Comparison of ENCODE assay signal across 8 cellular contexts in the genomic region with DNA sequence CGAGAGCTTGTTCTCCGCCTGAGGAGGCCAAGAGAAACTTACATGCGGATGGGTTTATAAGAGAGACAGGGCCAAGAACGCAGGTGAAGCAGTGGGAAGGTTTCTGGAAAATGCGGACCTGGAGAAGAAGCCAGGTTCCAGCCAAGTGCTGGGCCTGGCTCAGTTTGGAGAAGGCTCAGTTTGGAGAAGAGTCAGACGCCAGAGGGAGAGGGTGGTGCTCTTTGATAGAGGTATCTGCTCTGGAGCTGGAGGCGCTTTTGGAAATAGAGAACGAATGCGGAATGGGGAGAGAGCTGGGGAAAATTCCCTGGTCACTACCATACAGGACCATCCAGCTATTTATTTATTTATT. TPM values are rescaled to one million over a fixed set of nuclear protein-coding genes. Genes with fewer than 3 reads are reported as not detected.
DNase-seq lines count a peak whose midpoint lies in the region; ATAC-seq, FAIRE-seq and TF ChIP-seq lines count a peak whose summit lies in the region.

No MANE protein-coding gene starts in this region.

- H3K4me1 Mint-ChIP-seq in natural killer cell, result peaks cover 13 to 27% of the 10 kb centered on the region in 2 donors

- TF ChIP-seq POLR2A in A549 (IDR thresholded peaks at IDR 0.05; ENCODE audit: low read length) (no peak), H1 (IDR thresholded peaks at IDR 0.05; ENCODE audit: control extremely low read depth in 1 of 2, low read depth in 2 of 2, low read length in 2 of 2) (no peak)

- no peaks in the 10 kb centered on the region for H3K9me3 Mint-ChIP-seq in natural killer cell

- no peak overlapping the region; the same call in 1 of the 2 replicates for H2BK12ac ChIP-seq in H1 (ENCODE audit: low read depth, low read length)

- H4K20me1 ChIP-seq in H1 (replicated peaks in 1 of 2; ENCODE audit: control insufficient read depth in 1 of 2, insufficient read depth in 2 of 2, low read length in 2 of 2), result peaks cover 0 to 3% of the 10 kb centered on the region in 2 experiments

- no peak for FAIRE-seq in A549 (lab: Jason Lieb, UNC)
- FAIRE-seq in H1 (lab: Jason Lieb, UNC), result peak; percentile 13

- H3K27ac ChIP-seq in A549, result peak overlapping the region; percentile 11 to 78; a peak in 4 of 6 replicates
- H3K27ac ChIP-seq in HUES48 (ENCODE audit: low read depth, low read length), result no peak overlapping the region
- H3K27ac ChIP-seq in H1 (ENCODE audit: low read depth, low read length), result no peak overlapping the region

- intact Hi-C loops in natural killer cell (cut with micrococcal nuclease), result no loop called here

- H4K91ac ChIP-seq in H1 (replicated peaks; ENCODE audit: insufficient read length, low read length), result peak overlapping the region; percentile 65

- peaks cover 17% of the 10 kb centered on the region for H3K36me3 ChIP-seq in HUES48 (ENCODE audit: control insufficient read depth, insufficient read depth, low read length)
- H3K36me3 ChIP-seq in H1 (ENCODE audit: control insufficient read depth in 2 of 4, insufficient read depth in 4 of 4, low read length in 3 of 4), result peaks cover under 1 to 9% (median 6%) of the 10 kb centered on the region in 4 experiments; a peak in 7 of 8 replicates

- H2BK20ac ChIP-seq in H1 (ENCODE audit: low read length), result no peak overlapping the region

- H3K56ac ChIP-seq in H1 (replicated peaks; ENCODE audit: insufficient read length, low read depth, low read length), result peak overlapping the region; percentile 59

- H2AK5ac ChIP-seq in H1 (ENCODE audit: low read depth, low read length), result no peak overlapping the region

- H3K27me3 ChIP-seq in HUES48 (ENCODE audit: control insufficient read depth, insufficient read depth, low read length), result no peaks in the 10 kb centered on the region
- no peaks in the 10 kb centered on the region for H3K27me3 ChIP-seq in H1 (replicated peaks in 1 of 4; ENCODE audit: control insufficient read depth in 3 of 4, extremely low read depth in 1 of 4, insufficient read depth in 3 of 4, low read length in 3 of 4)

- 0 out of 4 replicates have a peak, but pooled peaks cover 0 to under 1% of the 10 kb centered on the region in 2 experiments for H3K79me2 ChIP-seq in H1 (ENCODE audit: control insufficient read depth in 1 of 2, insufficient read depth in 2 of 2, low read length in 2 of 2)

- H2BK120ac ChIP-seq in H1 (replicated peaks; ENCODE audit: low read depth, low read length), result peak overlapping the region; percentile 22

- POLR2A ChIA-PET in A549 (lab: Yijun Ruan, JAX) (interaction anchor here (1.9 to 2.6 kb wide), 2 partner anchors 10 to 16 kb away, joined by 10 to 13 read pairs; partner anchors contain the start of genes GTPBP2 and MAD2L1BP), H1 (lab: Charles Lee; ENCODE audit: partially characterized antibody) (interaction anchor here (0.8 to 8.9 kb wide), 11 partner anchors 10 to 433 kb away, joined by 3 to 79 read pairs (median 5); partner anchors contain the start of genes GTPBP2, MAD2L1BP and VEGFA)

- H3K9ac ChIP-seq in HUES48 (ENCODE audit: low read depth, low read length) (no peak overlapping the region), H1 (replicated peaks in 1 of 4; ENCODE audit: extremely low read depth in 1 of 4, low read depth in 3 of 4, low read length in 3 of 4) (no peak overlapping the region; a peak in 1 of 7 replicates)

- ATAC-seq in A549 (peak; percentile 48 to 52; a peak in 5 of 6 replicates), natural killer cell (peak in 2 of 3 donors; percentile 6 to 9), GM18909 (IDR thresholded peaks at IDR 0.05; ENCODE audit: poor library complexity, unreplicated experiment) (no peak)

- no peak overlapping the region for H3K23ac ChIP-seq in H1 (ENCODE audit: insufficient read length)

- peak overlapping the region; percentile 89 for H3K4me3 Mint-ChIP-seq in natural killer cell

- CTCF ChIA-PET in A549 (lab: Yijun Ruan, JAX) (interaction anchor here (1.2 to 5.1 kb wide), 3 partner anchors 11 to 26 kb away, joined by 3 to 24 read pairs (median 4); no protein-coding TSS in a partner anchor), H1 (lab: Charles Lee; ENCODE audit: partially characterized antibody) (interaction anchor here (0.6 to 4.5 kb wide), 12 partner anchors 9 to 433 kb away, joined by 3 to 35 read pairs (median 4); partner anchors contain the start of gene MRPS18A)

- peak overlapping the region; percentile 65 for H3K4me2 ChIP-seq in A549
- H3K4me2 ChIP-seq in H1 (ENCODE audit: insufficient read depth in 1 of 2, low read depth in 2 of 2, low read length in 2 of 2), result peak overlapping the region; percentile 67 to 95

- peaks cover 3% of the 10 kb centered on the region; the same call in 1 of the 2 replicates for H3K23me2 ChIP-seq in H1 (ENCODE audit: low read depth, low read length)

- WGBS in A549 (ENCODE audit: missing lambda C conversion rate), result 55% methylated on average over 9 of the region's 9 CpGs
- WGBS in H1 (ENCODE audit: extremely low coverage in 1 of 2, insufficient coverage in 1 of 2, insufficient read length in 1 of 2, insufficient replicate concordance in 2 of 2, low coverage in 1 of 2, low lambda C conversion rate in 2 of 2, missing lambda C conversion rate in 1 of 2), 2 experiments, result 16% methylated on average over 8 of the region's 9 CpGs; no CpG with 5 or more reads in 1 of the 2 experiments

- no peak overlapping the region for H3K14ac ChIP-seq in H1 (ENCODE audit: insufficient read length)

- H3K9me3 ChIP-seq in A549, result no peaks in the 10 kb centered on the region
- H3K9me3 ChIP-seq in HUES48 (ENCODE audit: control insufficient read depth, insufficient read depth, low read length), result no peaks in the 10 kb centered on the region
- H3K9me3 ChIP-seq in H1 (ENCODE audit: insufficient read depth in 2 of 2, low read depth in 1 of 2, low read length in 1 of 2), result no peaks in the 10 kb centered on the region

- peaks cover 0 to 6% of the 10 kb centered on the region in 2 donors for H3K27me3 Mint-ChIP-seq in natural killer cell (ENCODE audit: low read depth in 2 of 2)

- H3K18ac ChIP-seq in H1 (ENCODE audit: extremely low read depth, low read length), result no peak overlapping the region; the same call in 1 of the 2 replicates

- peaks cover 5% of the 10 kb centered on the region for H3K36me3 Mint-ChIP-seq in natural killer cell

- H2AFZ ChIP-seq in H1 (ENCODE audit: low read length), result peak overlapping the region; percentile 95

- H3K27ac Mint-ChIP-seq in natural killer cell, result peak overlapping the region; percentile 48 to 74

- H3K4me1 ChIP-seq in A549, result no peaks in the 10 kb centered on the region
- H3K4me1 ChIP-seq in HUES48 (ENCODE audit: control insufficient read depth, insufficient read depth, low read length), result peaks cover 4% of the 10 kb centered on the region; the same call in 1 of the 2 replicates
- no peaks in the 10 kb centered on the region; a peak in 1 of 7 replicates for H3K4me1 ChIP-seq in H1 (replicated peaks in 1 of 4; ENCODE audit: control insufficient read depth in 3 of 4, insufficient read depth in 4 of 4, low read length in 3 of 4)

- H4K8ac ChIP-seq in H1 (ENCODE audit: extremely low read depth, insufficient read depth, low read length), result peak overlapping the region; percentile 83; the same call in 1 of the 2 replicates

- DNase-seq in A549 (ENCODE audit: low read depth in 1 of 2, low spot score in 1 of 2) (no peak), H1 (ENCODE audit: low read depth in 1 of 2, low spot score in 2 of 2) (no peak), natural killer cell (no peak), RPMI8226 (no peak), SW 1271 (lab: John Stamatoyannopoulos, UW) (no peak), activated gamma-delta T cell treated with Interleukin-2 at 50 U/mL for 16 hours (no peak)

- H2BK5ac ChIP-seq in H1 (ENCODE audit: low read depth, low read length), result peak overlapping the region; percentile 78; the same call in 1 of the 2 replicates

- TF ChIP-seq EP300 in A549 (IDR thresholded peaks at IDR 0.05) (no peak), H1 (IDR thresholded peaks at IDR 0.05; ENCODE audit: borderline replicate concordance in 1 of 2, low read depth in 2 of 2, low read length in 2 of 2) (no peak)

- H2BK15ac ChIP-seq in H1 (ENCODE audit: low read length), result peak overlapping the region; percentile 72; the same call in 1 of the 2 replicates

- H3K79me1 ChIP-seq in H1 (ENCODE audit: low read depth, low read length), result no peaks in the 10 kb centered on the region

- H3K4me3 ChIP-seq in A549 (peak overlapping the region; percentile 43), HUES48 (ENCODE audit: low read depth, low read length) (peak overlapping the region; percentile 67), H1 (ENCODE audit: extremely low read depth in 1 of 4, insufficient read depth in 2 of 4, low read depth in 3 of 4, low read length in 4 of 4) (peak overlapping the region; percentile 44 to 69 (median 52); a peak in 6 of 8 replicates)

- H3K4ac ChIP-seq in H1 (replicated peaks; ENCODE audit: insufficient read length, low read depth, low read length), result peak overlapping the region; percentile 99

- TF ChIP-seq RAD21 in A549 (conservative IDR thresholded peaks at IDR 0.05 in 1 of 2, IDR thresholded peaks at IDR 0.05 in 1 of 2) (no peak), H1 (IDR thresholded peaks at IDR 0.05 in 1 of 2, conservative IDR thresholded peaks at IDR 0.05 in 1 of 2; ENCODE audit: low read depth in 2 of 2, low read length in 2 of 2) (no peak)

- TF ChIP-seq CTCF in A549 (IDR thresholded peaks at IDR 0.05) (no peak), H1 (IDR thresholded peaks at IDR 0.05; ENCODE audit: control extremely low read depth in 1 of 3, insufficient read depth in 1 of 3, low read depth in 1 of 3, low read length in 3 of 3) (no peak), natural killer cell (IDR thresholded peaks at IDR 0.05) (no peak)

- peak overlapping the region; percentile 89 for H4K5ac ChIP-seq in H1 (ENCODE audit: insufficient read length, low read depth, low read length)

RNA-seq across cellular contexts. Expression of gene RSPH9, which starts 0.8 kb away (rescaled TPM):
- polyA plus RNA-seq in A549 (2011; rRNA removed) (0.18 and 0.37 TPM in 2 replicates), A549 (2017; fragmentation: RNase III; extraction: RNeasy Plus Mini Kit Qiagen cat#74134 plus additional on column Dnase treatment) (0.09 to 0.17 TPM (median 0.14 TPM) in 3 replicates), H1 (2011; rRNA removed) (0.23 and 0.25 TPM in 2 replicates)
- 0.12 and 0.19 TPM in 2 replicates for polyA plus RNA-seq in A549 (2012; cell fraction: cytosol; rRNA removed)
- 0.16 and 0.17 TPM in 2 replicates for polyA plus RNA-seq in A549 (2012; cell fraction: nucleus; rRNA removed)
- 0.33 TPM in 1 of 2 replicates, not detected in the other for polyA minus RNA-seq in A549 (2011; rRNA and poly(A)+ RNA removed)
- total RNA-seq in H1 (2021; fragmentation: NEBNext Ultra II Directional; extraction: Animal tissue kit (Norgen Biotek cat#: 25700)), result 0.15 TPM in 1 of 2 replicates, not detected in the other
- 0.23 TPM for polyA plus RNA-seq in H1 (2011; cell fraction: cytosol; rRNA removed)
- polyA plus RNA-seq in H1 (2011; cell fraction: nucleus; rRNA removed), result 0.36 TPM
- 0.73 to 0.93 TPM (median 0.80 TPM) in 4 replicates for polyA plus RNA-seq in H1 (2012, experiment 1 of 2)
- 1.00 TPM for polyA plus RNA-seq in H1 (2012, experiment 2 of 2)
- polyA plus RNA-seq in H1 (2013, experiment 1 of 2), result 0.22 TPM
- 0.15 TPM for polyA plus RNA-seq in H1 (2013, experiment 2 of 2)
- polyA minus RNA-seq in H1 (2011; rRNA and poly(A)+ RNA removed), result 0.06 and 0.22 TPM in 2 replicates
- polyA minus RNA-seq in H1 (2011; cell fraction: cytosol; rRNA and poly(A)+ RNA removed), result not detected
- 0.30 TPM for polyA minus RNA-seq in H1 (2011; cell fraction: nucleus; rRNA and poly(A)+ RNA removed)
- under 1 TPM in 1 of 3 donors, not detected in 2; 0.23 TPM for total RNA-seq in natural killer cell

RNA-seq across cellular contexts. Expression of gene MAD2L1BP, which starts 9.9 kb away (rescaled TPM):
- polyA plus RNA-seq in A549 (2011; rRNA removed) (26.7 and 32.0 TPM in 2 replicates), A549 (2017; fragmentation: RNase III; extraction: RNeasy Plus Mini Kit Qiagen cat#74134 plus additional on column Dnase treatment) (22.0 to 22.6 TPM (median 22.4 TPM) in 3 replicates), H1 (2011; rRNA removed) (65.3 and 70.0 TPM in 2 replicates)
- 28.9 and 33.6 TPM in 2 replicates for polyA plus RNA-seq in A549 (2012; cell fraction: cytosol; rRNA removed)
- 34.1 and 35.2 TPM in 2 replicates for polyA plus RNA-seq in A549 (2012; cell fraction: nucleus; rRNA removed)
- 29.4 and 37.1 TPM in 2 replicates for polyA minus RNA-seq in A549 (2011; rRNA and poly(A)+ RNA removed)
- 34.1 and 35.5 TPM in 2 replicates for total RNA-seq in H1 (2021; fragmentation: NEBNext Ultra II Directional; extraction: Animal tissue kit (Norgen Biotek cat#: 25700))
- polyA plus RNA-seq in H1 (2011; cell fraction: cytosol; rRNA removed), result 57.7 TPM
- 40.1 TPM for polyA plus RNA-seq in H1 (2011; cell fraction: nucleus; rRNA removed)
- 32.2 to 40.8 TPM (median 36.1 TPM) in 4 replicates for polyA plus RNA-seq in H1 (2012, experiment 1 of 2)
- 42.6 TPM for polyA plus RNA-seq in H1 (2012, experiment 2 of 2)
- 29.3 TPM for polyA plus RNA-seq in H1 (2013, experiment 1 of 2)
- 27.1 TPM for polyA plus RNA-seq in H1 (2013, experiment 2 of 2)
- 59.5 and 62.2 TPM in 2 replicates for polyA minus RNA-seq in H1 (2011; rRNA and poly(A)+ RNA removed)
- 16.1 TPM for polyA minus RNA-seq in H1 (2011; cell fraction: cytosol; rRNA and poly(A)+ RNA removed)
- polyA minus RNA-seq in H1 (2011; cell fraction: nucleus; rRNA and poly(A)+ RNA removed), result 23.2 TPM
- total RNA-seq in natural killer cell, result 10 to 100 TPM; 29.9 to 43.3 (median 38.3) TPM

RNA-seq across cellular contexts. Expression of gene GTPBP2, which starts 16.5 kb away (rescaled TPM):
- polyA plus RNA-seq in A549 (2011; rRNA removed) (59.6 and 71.1 TPM in 2 replicates), A549 (2017; fragmentation: RNase III; extraction: RNeasy Plus Mini Kit Qiagen cat#74134 plus additional on column Dnase treatment) (27.0 to 29.3 TPM (median 28.9 TPM) in 3 replicates), H1 (2011; rRNA removed) (86.1 and 88.3 TPM in 2 replicates)
- 30.1 and 35.5 TPM in 2 replicates for polyA plus RNA-seq in A549 (2012; cell fraction: cytosol; rRNA removed)
- polyA plus RNA-seq in A549 (2012; cell fraction: nucleus; rRNA removed), result 112 and 131 TPM in 2 replicates
- 62.5 and 72.5 TPM in 2 replicates for polyA minus RNA-seq in A549 (2011; rRNA and poly(A)+ RNA removed)
- 52.5 and 58.3 TPM in 2 replicates for total RNA-seq in H1 (2021; fragmentation: NEBNext Ultra II Directional; extraction: Animal tissue kit (Norgen Biotek cat#: 25700))
- polyA plus RNA-seq in H1 (2011; cell fraction: cytosol; rRNA removed), result 84.9 TPM
- 238 TPM for polyA plus RNA-seq in H1 (2011; cell fraction: nucleus; rRNA removed)
- polyA plus RNA-seq in H1 (2012, experiment 1 of 2), result 60.0 to 72.8 TPM (median 65.5 TPM) in 4 replicates
- 37.8 TPM for polyA plus RNA-seq in H1 (2012, experiment 2 of 2)
- 53.6 TPM for polyA plus RNA-seq in H1 (2013, experiment 1 of 2)
- polyA plus RNA-seq in H1 (2013, experiment 2 of 2), result 49.6 TPM
- polyA minus RNA-seq in H1 (2011; rRNA and poly(A)+ RNA removed), result 61.9 and 68.3 TPM in 2 replicates
- polyA minus RNA-seq in H1 (2011; cell fraction: cytosol; rRNA and poly(A)+ RNA removed), result 27.6 TPM
- 71.3 TPM for polyA minus RNA-seq in H1 (2011; cell fraction: nucleus; rRNA and poly(A)+ RNA removed)
- total RNA-seq in natural killer cell, result 10 to 100 TPM; 56.5 to 71.7 (median 69.3) TPM

RNA-seq across cellular contexts. Expression of gene MRPS18A, which starts 42.0 kb away (rescaled TPM):
- polyA plus RNA-seq in A549 (2011; rRNA removed), result 44.2 and 54.2 TPM in 2 replicates
- 63.2 and 69.3 TPM in 2 replicates for polyA plus RNA-seq in A549 (2012; cell fraction: cytosol; rRNA removed)
- polyA plus RNA-seq in A549 (2012; cell fraction: nucleus; rRNA removed), result 48.8 and 60.2 TPM in 2 replicates
- 38.0 to 42.1 TPM (median 41.1 TPM) in 3 replicates for polyA plus RNA-seq in A549 (2017; fragmentation: RNase III; extraction: RNeasy Plus Mini Kit Qiagen cat#74134 plus additional on column Dnase treatment)
- polyA minus RNA-seq in A549 (2011; rRNA and poly(A)+ RNA removed), result 60.9 and 76.0 TPM in 2 replicates
- 48.3 and 52.1 TPM in 2 replicates for total RNA-seq in H1 (2021; fragmentation: NEBNext Ultra II Directional; extraction: Animal tissue kit (Norgen Biotek cat#: 25700))
- polyA plus RNA-seq in H1 (2011; rRNA removed), result 121 and 129 TPM in 2 replicates
- polyA plus RNA-seq in H1 (2011; cell fraction: cytosol; rRNA removed), result 115 TPM
- polyA plus RNA-seq in H1 (2011; cell fraction: nucleus; rRNA removed), result 95.2 TPM
- 70.4 to 84.7 TPM (median 74.9 TPM) in 4 replicates for polyA plus RNA-seq in H1 (2012, experiment 1 of 2)
- 103 TPM for polyA plus RNA-seq in H1 (2012, experiment 2 of 2)
- 61.3 TPM for polyA plus RNA-seq in H1 (2013, experiment 1 of 2)
- 58.7 TPM for polyA plus RNA-seq in H1 (2013, experiment 2 of 2)
- polyA minus RNA-seq in H1 (2011; rRNA and poly(A)+ RNA removed), result 95.6 and 97.8 TPM in 2 replicates
- 36.3 TPM for polyA minus RNA-seq in H1 (2011; cell fraction: cytosol; rRNA and poly(A)+ RNA removed)
- polyA minus RNA-seq in H1 (2011; cell fraction: nucleus; rRNA and poly(A)+ RNA removed), result 63.1 TPM
- total RNA-seq in natural killer cell, result 10 to 100 TPM; 29.0 to 39.8 (median 33.1) TPM

Comparison
In these comparisons a context has a peak if more than half of its experiments do, and no peak if none do; other contexts are left out.
1. H3K27ac ChIP-seq: peak in A549 (2 of 2); none in HUES48 (single experiment) and H1 (single experiment).
2. Peak in every context shown above with its lines, with median percentiles within 50 percentile points of each other: H3K4me3 ChIP-seq.